1 cellular context compared by ENCODE assay signal in the genomic region with DNA sequence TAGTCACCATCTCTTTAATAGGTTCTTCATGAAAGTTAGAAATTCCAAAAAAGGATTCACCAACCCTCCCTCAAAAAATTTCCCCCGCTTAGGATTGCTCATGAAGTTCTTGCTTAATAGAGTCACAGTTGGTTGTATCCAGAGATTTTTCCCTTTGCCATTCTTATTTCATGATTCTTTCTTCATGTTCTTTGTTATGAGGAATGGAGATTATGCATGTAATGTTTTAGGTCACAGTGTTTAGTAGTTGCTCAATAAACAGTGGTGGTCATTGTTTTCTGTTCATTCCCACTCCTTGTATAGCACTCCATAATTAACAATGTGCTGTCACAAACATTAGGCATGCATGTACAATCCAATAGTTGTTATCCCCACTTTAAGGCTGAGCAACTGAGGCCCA.
TF ChIP-seq lines count a peak whose summit lies in the region.

No MANE protein-coding gene starts in this region.

TF ChIP-seq in IMR-90, 13 proteins besides CTCF, POLR2A, EP300 and RAD21:
- no peak for TF ChIP-seq CEBPB (IDR thresholded peaks at IDR 0.05; ENCODE audit: low read depth, low read length)
- TF ChIP-seq MAFK (IDR thresholded peaks at IDR 0.05; ENCODE audit: low read depth, low read length) = no peak
- TF ChIP-seq MAZ (IDR thresholded peaks at IDR 0.05; ENCODE audit: borderline replicate concordance, low read depth, low read length) = no peak
- TF ChIP-seq MXI1 (IDR thresholded peaks at IDR 0.05; ENCODE audit: borderline replicate concordance, low read depth, low read length) = no peak
- TF ChIP-seq RFX5 (IDR thresholded peaks at IDR 0.05; ENCODE audit: low read depth, low read length) = no peak
- no peak for TF ChIP-seq NFE2L2 (IDR thresholded peaks at IDR 0.05; ENCODE audit: low read depth, low read length)
- TF ChIP-seq FOS (IDR thresholded peaks at IDR 0.05; ENCODE audit: low read depth, low read length) = no peak
- no peak for TF ChIP-seq RCOR1 (IDR thresholded peaks at IDR 0.05; ENCODE audit: insufficient replicate concordance, low read length)
- TF ChIP-seq CHD1 (IDR thresholded peaks at IDR 0.05; ENCODE audit: low read depth, low read length) = no peak
- no peak for TF ChIP-seq BHLHE40 (IDR thresholded peaks at IDR 0.05; ENCODE audit: low read depth, low read length)
- TF ChIP-seq ELK1 (IDR thresholded peaks at IDR 0.05; ENCODE audit: borderline replicate concordance, low read depth, low read length) = no peak
- TF ChIP-seq SMC3 (IDR thresholded peaks at IDR 0.05; ENCODE audit: low read depth, low read length) = no peak
- TF ChIP-seq USF2 (IDR thresholded peaks at IDR 0.05; ENCODE audit: low read depth, low read length) = no peak
